ENCODE assay signal across 8 cellular contexts in the genomic region with DNA sequence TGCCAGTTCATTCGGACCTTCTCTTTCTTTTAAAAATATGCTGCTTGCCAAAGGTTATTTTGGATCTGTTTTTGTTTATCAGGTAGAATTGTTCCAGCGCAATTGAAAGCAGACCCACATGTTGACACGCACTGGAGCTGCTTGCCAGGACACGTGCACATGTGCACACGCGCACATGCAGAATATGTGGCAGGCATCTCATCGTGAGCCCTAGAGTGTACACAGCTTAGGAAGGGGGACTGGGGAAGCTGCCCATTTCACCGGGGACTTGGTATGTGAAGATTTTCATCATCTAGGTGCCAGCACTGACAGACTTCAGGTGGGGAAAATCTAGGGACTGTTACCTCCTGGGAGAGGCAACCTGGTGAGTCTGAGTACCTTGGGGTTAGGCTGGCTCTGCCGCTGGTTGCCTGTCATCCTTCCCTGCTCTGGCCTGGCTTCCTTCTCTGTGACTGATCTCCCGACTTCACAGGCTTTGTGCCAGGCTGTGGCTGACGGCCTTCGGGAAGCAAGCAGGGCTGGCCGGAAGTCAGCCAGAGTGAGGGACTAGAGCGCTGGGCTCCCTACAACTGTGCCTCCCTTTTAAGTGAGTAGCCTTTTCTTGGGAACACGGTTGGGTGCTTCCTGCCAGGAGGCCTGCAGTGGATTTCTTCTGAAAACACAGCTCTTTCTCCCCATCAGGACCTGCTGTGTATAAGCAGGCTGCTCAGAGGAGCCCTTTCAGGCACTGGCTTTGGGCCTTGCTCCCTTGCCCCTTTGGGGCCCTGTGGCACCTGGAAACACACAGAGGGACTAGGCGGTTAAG.
DNase-seq lines count a peak whose midpoint lies in the region; TF ChIP-seq lines count a peak whose summit lies in the region.
"Had no signal": no experiment of that assay in that cellular context is flagged by ENCODE, and none has a peak within 500 bp of the region (broad histone marks: within the 10 kb centered on the region; RNA-seq: fewer than 3 reads in every experiment).

No MANE protein-coding gene starts in this region.

- H3K36me3 ChIP-seq in mesenchymal stem cell (ENCODE audit: control insufficient read depth in 1 of 2, insufficient read depth in 2 of 2, low read depth in 1 of 2, low read length in 2 of 2) = no peaks in the 10 kb centered on the region
- H3K36me3 ChIP-seq in CD8-positive, alpha-beta memory T cell (ENCODE audit: insufficient read depth, low read length) = no peaks in the 10 kb centered on the region

- WGBS in mesenchymal stem cell = 86% methylated on average over 16 of the region's 16 CpGs

- H3K14ac ChIP-seq in mesenchymal stem cell (ENCODE audit: low read length in 2 of 2) = no peak overlapping the region

- H2BK120ac ChIP-seq in mesenchymal stem cell (ENCODE audit: low read depth, low read length) = no peak overlapping the region

- H3K36me3 Mint-ChIP-seq in type B pancreatic cell = peaks cover 4% of the 10 kb centered on the region
- peaks cover 0 to 40% (median 8%) of the 10 kb centered on the region in 3 donors for H3K36me3 Mint-ChIP-seq in CD8-positive, alpha-beta memory T cell

- CTCF ChIA-PET in CD8-positive, alpha-beta memory T cell (lab: Charles Lee) = no interaction called here

- H3K4me1 ChIP-seq in mesenchymal stem cell (ENCODE audit: control insufficient read depth, insufficient read depth, low read depth, low read length) = peaks cover 27% of the 10 kb centered on the region
- no peaks in the 10 kb centered on the region for H3K4me1 ChIP-seq in CD8-positive, alpha-beta memory T cell (ENCODE audit: insufficient read depth, low read length)

- no peaks in the 10 kb centered on the region for H3K27me3 ChIP-seq in mesenchymal stem cell (ENCODE audit: control insufficient read depth in 1 of 2, insufficient read depth in 1 of 2, low read length in 2 of 2)
- H3K27me3 ChIP-seq in CD8-positive, alpha-beta memory T cell (ENCODE audit: insufficient read depth, low read length, poor library complexity, severe bottlenecking) = no peaks in the 10 kb centered on the region

- H3K4me2 ChIP-seq in mesenchymal stem cell (ENCODE audit: low read length, poor library complexity, severe bottlenecking) = no peak overlapping the region

- no peak overlapping the region for H3K23ac ChIP-seq in mesenchymal stem cell (ENCODE audit: low read length in 2 of 2)

- no peak overlapping the region for H2AK5ac ChIP-seq in mesenchymal stem cell (ENCODE audit: low read length, severe bottlenecking)

- H3K4me3 Mint-ChIP-seq in type B pancreatic cell = no peak overlapping the region
- H3K4me3 Mint-ChIP-seq in CD8-positive, alpha-beta memory T cell = no peak overlapping the region

- H4K8ac ChIP-seq in mesenchymal stem cell (ENCODE audit: low read length) = no peak overlapping the region

- peak; percentile 52 for DNase-seq in NCI-H2029 treated with DMSO at 0.1 percent for 48 hours (lab: John Stamatoyannopoulos, UW)
- DNase-seq in ecto neural progenitor cell (ENCODE audit: low spot score) = peak; percentile 50
- no peak for DNase-seq in mesenchymal stem cell
- DNase-seq in type B pancreatic cell (ENCODE audit: extremely low spot score, unreplicated experiment) = peak; percentile 60
- no peak for DNase-seq in CD8-positive, alpha-beta memory T cell
- DNase-seq in NCI-H82 treated with DMSO at 0.1 percent for 48 hours (lab: John Stamatoyannopoulos, UW; ENCODE audit: unreplicated experiment) = no peak
- no peak for DNase-seq in stimulated activated naive CD4-positive, alpha-beta T cell (lab: John Stamatoyannopoulos, UW)
- DNase-seq: Kasumi-1 had no signal

- no peak overlapping the region for H2BK15ac ChIP-seq in mesenchymal stem cell (ENCODE audit: low read depth, poor library complexity, severe bottlenecking)

- H3K27me3 Mint-ChIP-seq in type B pancreatic cell = no peaks in the 10 kb centered on the region
- no peaks in the 10 kb centered on the region for H3K27me3 Mint-ChIP-seq in CD8-positive, alpha-beta memory T cell

- no peak overlapping the region for H3K27ac Mint-ChIP-seq in type B pancreatic cell
- H3K27ac Mint-ChIP-seq in CD8-positive, alpha-beta memory T cell = no peak overlapping the region

- peak overlapping the region; percentile 52 for H3K9ac ChIP-seq in mesenchymal stem cell (ENCODE audit: low read length)

- no peak overlapping the region for H2AFZ ChIP-seq in mesenchymal stem cell (ENCODE audit: low read depth, low read length)

- H3K9me3 ChIP-seq in mesenchymal stem cell (ENCODE audit: control insufficient read depth, low read length) = no peaks in the 10 kb centered on the region
- no peaks in the 10 kb centered on the region for H3K9me3 ChIP-seq in CD8-positive, alpha-beta memory T cell (ENCODE audit: low read length)

- no peak overlapping the region for H3K4ac ChIP-seq in mesenchymal stem cell (ENCODE audit: low read depth in 1 of 2, low read length in 2 of 2)

- H4K91ac ChIP-seq in mesenchymal stem cell (ENCODE audit: low read length) = no peak overlapping the region

- H2BK5ac ChIP-seq in mesenchymal stem cell (ENCODE audit: low read depth, low read length, poor library complexity, severe bottlenecking) = no peak overlapping the region

- no peak for TF ChIP-seq CTCF in type B pancreatic cell (conservative IDR thresholded peaks at IDR 0.05)

- no peaks in the 10 kb centered on the region for H3K79me1 ChIP-seq in mesenchymal stem cell (replicated peaks; ENCODE audit: low read length, poor library complexity, severe bottlenecking)

- H3K18ac ChIP-seq in mesenchymal stem cell (ENCODE audit: low read depth in 1 of 2, low read length in 2 of 2) = no peak overlapping the region

- POLR2A ChIA-PET in CD8-positive, alpha-beta memory T cell (lab: Charles Lee) = no interaction called here

- no peak overlapping the region for H2BK12ac ChIP-seq in mesenchymal stem cell (ENCODE audit: low read length in 2 of 2)

- no peak overlapping the region for H3K27ac ChIP-seq in mesenchymal stem cell (ENCODE audit: low read length, poor library complexity, severe bottlenecking)
- no peak overlapping the region for H3K27ac ChIP-seq in CD8-positive, alpha-beta memory T cell (ENCODE audit: low read depth, low read length)

- no peaks in the 10 kb centered on the region for H3K9me3 Mint-ChIP-seq in type B pancreatic cell
- peaks cover 0 to 2% (median 0%) of the 10 kb centered on the region in 5 donors for H3K9me3 Mint-ChIP-seq in CD8-positive, alpha-beta memory T cell

- no peak overlapping the region for H3K4me3 ChIP-seq in mesenchymal stem cell (ENCODE audit: insufficient read depth in 1 of 2, low read depth in 1 of 2, low read length in 2 of 2)
- H3K4me3 ChIP-seq in CD8-positive, alpha-beta memory T cell (ENCODE audit: low read length) = no peak overlapping the region

- H3K4me1 Mint-ChIP-seq in type B pancreatic cell (ENCODE audit: unreplicated experiment) = peaks cover 57% of the 10 kb centered on the region
- peaks cover 0 to 2% (median 0%) of the 10 kb centered on the region in 3 donors for H3K4me1 Mint-ChIP-seq in CD8-positive, alpha-beta memory T cell

Comparison
In these comparisons a context has a peak if more than half of its experiments do, and no peak if none do; other contexts are left out.
1. DNase-seq: peak in NCI-H2029 treated with DMSO at 0.1 percent for 48 hours (single experiment), ecto neural progenitor cell (single experiment) and type B pancreatic cell (single experiment); none in mesenchymal stem cell (single experiment), CD8-positive, alpha-beta memory T cell (0 of 5), NCI-H82 treated with DMSO at 0.1 percent for 48 hours (single experiment) and stimulated activated naive CD4-positive, alpha-beta T cell (0 of 6).